ENCODE assay signal across 12 cellular contexts in the genomic region with DNA sequence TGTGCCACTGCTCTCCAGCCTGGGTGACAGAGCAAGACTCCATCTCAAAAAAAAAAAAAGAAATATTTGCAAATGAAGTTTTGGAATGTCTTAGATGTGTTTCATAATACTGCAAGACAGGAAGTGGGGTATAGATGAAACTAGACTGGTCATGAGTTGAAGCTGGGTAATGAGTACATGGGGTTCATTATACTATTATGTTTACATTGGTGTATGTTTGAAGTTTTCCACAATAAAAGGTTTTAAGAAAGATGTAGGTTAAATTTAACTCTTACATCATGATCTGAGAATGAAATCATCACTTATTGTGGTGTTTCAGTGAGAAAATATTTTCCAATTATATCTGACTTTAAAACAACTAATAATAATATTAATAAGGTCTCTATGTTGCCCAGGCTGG. TPM values are rescaled to one million over a fixed set of nuclear protein-coding genes. Genes with fewer than 3 reads are reported as not detected.
A peak's percentile ranks its signal among the peaks of the same experiment; 100 is the strongest.
DNase-seq lines count a peak whose midpoint lies in the region; ATAC-seq and TF ChIP-seq lines count a peak whose summit lies in the region.
"Had no signal": no experiment of that assay in that cellular context is flagged by ENCODE, and none has a peak within 500 bp of the region (broad histone marks: within the 10 kb centered on the region; RNA-seq: fewer than 3 reads in every experiment).

No MANE protein-coding gene starts in this region.

- DNase-seq in ELR (ENCODE audit: low read depth): peak; percentile 70
- peak; percentile 45 to 63 for DNase-seq in fibroblast of lung (ENCODE audit: low read depth in 2 of 2)
- DNase-seq in HK-2 (ENCODE audit: unreplicated experiment): no peak
- DNase-seq in NCI-H748 treated with DMSO at 0.1 percent for 48 hours (lab: John Stamatoyannopoulos, UW): no peak
- no peak for DNase-seq in NCI-H2171 treated with DMSO at 0.1 percent for 48 hours (lab: John Stamatoyannopoulos, UW)
- no peak for DNase-seq in HAP-1 (ENCODE audit: low spot score in 2 of 2)
- DNase-seq: activated naive CD4-positive, alpha-beta T cell treated with anti-CD3 and anti-CD28 coated beads, Interleukin-2, amount 50 U/mL, for 16 hours; immature natural killer cell; NCI-H2029; stimulated activated CD4-positive, alpha-beta T cell treated with anti-CD3 and anti-CD28 coated beads, Interleukin-4, amount 100 ng/mL, for 1 hour had no signal

- H3K36me3 ChIP-seq in fibroblast of lung (ENCODE audit: control insufficient read depth, insufficient read depth, low read length) (no peaks in the 10 kb centered on the region), HAP-1 (replicated peaks) (no peaks in the 10 kb centered on the region)

- in situ Hi-C loops in HAP-1 (cut with MboI; ENCODE audit: low sequenced_read_pairs): no loop called here

- H3K27me3 ChIP-seq in fibroblast of lung (ENCODE audit: control insufficient read depth, insufficient read depth, low read length): no peaks in the 10 kb centered on the region
- H3K27me3 ChIP-seq in HAP-1 (ENCODE audit: low read depth): no peaks in the 10 kb centered on the region

- ATAC-seq in GM19397 (IDR thresholded peaks at IDR 0.05; ENCODE audit: unreplicated experiment): peak; percentile 50
- ATAC-seq in HG03565 (IDR thresholded peaks at IDR 0.05; ENCODE audit: unreplicated experiment): peak; percentile 89

- no peaks in the 10 kb centered on the region for H3K4me1 ChIP-seq in fibroblast of lung (ENCODE audit: control insufficient read depth, extremely low read depth, insufficient read depth, low read length)
- H3K4me1 ChIP-seq in HAP-1: no peaks in the 10 kb centered on the region

- H3K9me3 ChIP-seq in fibroblast of lung (ENCODE audit: control insufficient read depth, insufficient read depth, low read depth, low read length): no peaks in the 10 kb centered on the region
- no peaks in the 10 kb centered on the region for H3K9me3 ChIP-seq in HAP-1

- H3K4me2 ChIP-seq in fibroblast of lung (ENCODE audit: extremely low read depth, insufficient read depth, low read length): no peak overlapping the region

- TF ChIP-seq CTCF in fibroblast of lung (conservative IDR thresholded peaks at IDR 0.05 in 1 of 2, IDR thresholded peaks at IDR 0.05 in 1 of 2; ENCODE audit: low read depth in 1 of 2, low read length in 2 of 2): no peak

- no peak overlapping the region for H3K27ac ChIP-seq in fibroblast of lung (ENCODE audit: insufficient read depth, low read length)

- no peak overlapping the region for H3K9ac ChIP-seq in fibroblast of lung (ENCODE audit: insufficient read depth, low read length)

- peaks cover 18% of the 10 kb centered on the region for H3K79me2 ChIP-seq in fibroblast of lung (ENCODE audit: control insufficient read depth, insufficient read depth, low read length)

- no peak overlapping the region for H2AFZ ChIP-seq in fibroblast of lung (ENCODE audit: low read length)

- no peak overlapping the region for H3K4me3 ChIP-seq in fibroblast of lung (replicated peaks in 1 of 4; ENCODE audit: control extremely low read depth in 1 of 4, insufficient read depth in 1 of 4, low read depth in 3 of 4, low read length in 4 of 4)
- H3K4me3 ChIP-seq in HAP-1: no peak overlapping the region

- H4K20me1 ChIP-seq in fibroblast of lung (ENCODE audit: control insufficient read depth, extremely low read depth, insufficient read depth, low read length): no peaks in the 10 kb centered on the region

RNA-seq across cellular contexts. Expression of gene FNDC3A, which starts 19.0 kb away (rescaled TPM):
- total RNA-seq in fibroblast of lung: 54.2 and 79.4 TPM in 2 replicates
- polyA plus RNA-seq in fibroblast of lung: 44.7 and 48.6 TPM in 2 replicates
- polyA plus RNA-seq in fibroblast of lung (2012): 20.2 and 21.3 TPM in 2 replicates
- polyA minus RNA-seq in fibroblast of lung (ENCODE audit: low replicate concordance): 42.1 and 54.1 TPM in 2 replicates

Comparison
In these comparisons a context has a peak if more than half of its experiments do, and no peak if none do; other contexts are left out.
1. DNase-seq: peak in ELR (single experiment) and fibroblast of lung (2 of 2); none in HK-2 (single experiment), NCI-H748 treated with DMSO at 0.1 percent for 48 hours (single experiment), NCI-H2171 treated with DMSO at 0.1 percent for 48 hours (single experiment) and HAP-1 (0 of 2).